16 cellular contexts compared by ENCODE assay signal in genomic region chr13:31264146-31264545, GRCh38.
A peak's percentile ranks its signal among the peaks of the same experiment; 100 is the strongest.
DNase-seq lines count a peak whose midpoint lies in the region; ATAC-seq, FAIRE-seq and TF ChIP-seq lines count a peak whose summit lies in the region.
"Had no signal": no experiment of that assay in that cellular context is flagged by ENCODE, and none has a peak within 500 bp of the region (broad histone marks: within the 10 kb centered on the region; RNA-seq: fewer than 3 reads in every experiment).

No MANE protein-coding gene starts in this region.

- peak; percentile 78 for DNase-seq in ACHN
- DNase-seq in RCC 7860 (ENCODE audit: low spot score): peak; percentile 89
- DNase-seq in epithelial cell of proximal tubule (ENCODE audit: low read depth): peak; percentile 35
- peak; percentile 5 to 56 for DNase-seq in lung microvascular endothelial cell (ENCODE audit: low read depth in 2 of 2)
- DNase-seq in NCI-H748 treated with DMSO at 0.1 percent for 48 hours (lab: John Stamatoyannopoulos, UW): no peak
- DNase-seq: 8988T; Calu3; CD4-positive, alpha-beta T cell; DMS53; NCI-H1417 treated with DMSO at 0.1 percent for 48 hours; NCI-H187 treated with DMSO at 0.1 percent for 48 hours; NCI-H2227 treated with DMSO at 0.1 percent for 48 hours; NCI-H524 had no signal

- peak; percentile 91 for FAIRE-seq in RCC 7860 (lab: Jason Lieb, UNC)

- TF ChIP-seq CTCF in epithelial cell of proximal tubule (conservative IDR thresholded peaks at IDR 0.05; ENCODE audit: low read depth, low read length): no peak

- H3K4me3 ChIP-seq in epithelial cell of proximal tubule (ENCODE audit: low read depth, low read length): no peak overlapping the region

- in situ Hi-C loops in ACHN (cut with HindIII; ENCODE audit: low pct_ligation_motif_present, low pct_unique_long_range_greater_than_20kb, low sequenced_read_pairs): no loop called here

- no peak for ATAC-seq in GM18868 (IDR thresholded peaks at IDR 0.05; ENCODE audit: unreplicated experiment)
- ATAC-seq in HG02981 (IDR thresholded peaks at IDR 0.05; ENCODE audit: unreplicated experiment): no peak
- ATAC-seq in GM21515 (IDR thresholded peaks at IDR 0.05; ENCODE audit: unreplicated experiment): no peak
